In genomic region chr11:14891143-14892035, GRCh38 we compare ENCODE assay signal across 1 cellular context.
A peak's percentile ranks its signal among the peaks of the same experiment; 100 is the strongest.
TF ChIP-seq lines count a peak whose summit lies in the region.

No MANE protein-coding gene starts in this region.

TF ChIP-seq in K562, 482 proteins besides CTCF, POLR2A, EP300 and RAD21 (continued from another document and continues in another):
- TF ChIP-seq SNIP1 (IDR thresholded peaks at IDR 0.05; ENCODE audit: low read depth) (no peak; the same call in 1 of the 2 replicates), HMGXB4 (CRISPR knock-in tag; IDR thresholded peaks at IDR 0.05) (peak; percentile 77; the same call in 1 of the 2 replicates), ILK (tag; IDR thresholded peaks at IDR 0.05; ENCODE audit: borderline replicate concordance, low read depth) (no peak), KDM4B (IDR thresholded peaks at IDR 0.05; ENCODE audit: borderline replicate concordance in 2 of 2, low read depth in 1 of 2) (peak in 1 of 2 experiments; percentile 82; a peak in 2 of 4 replicates), ZNF785 (CRISPR knock-in tag; IDR thresholded peaks at IDR 0.05) (no peak), ELF2 (CRISPR knock-in tag; IDR thresholded peaks at IDR 0.05) (no peak), CSDE1 (IDR thresholded peaks at IDR 0.05) (no peak), TGIF2 (CRISPR knock-in tag; IDR thresholded peaks at IDR 0.05) (peak; percentile 78; the same call in 1 of the 2 replicates), ZNF282 (CRISPR knock-in tag; IDR thresholded peaks at IDR 0.05) (peak; percentile 11; the same call in 1 of the 2 replicates), SMARCA5 (IDR thresholded peaks at IDR 0.05) (no peak), MAFG (tag; conservative IDR thresholded peaks at IDR 0.05) (no peak), ESRRA (IDR thresholded peaks at IDR 0.05; ENCODE audit: borderline replicate concordance, low read depth) (no peak; the same call in 1 of the 2 replicates), POLR2B (IDR thresholded peaks at IDR 0.05; ENCODE audit: low read depth, partially characterized antibody) (peak; percentile 81), ZNF778 (CRISPR knock-in tag; IDR thresholded peaks at IDR 0.05) (no peak), RNF219 (CRISPR knock-in tag; IDR thresholded peaks at IDR 0.05) (0 out of 2 replicates have a peak, but pooled peaks have one; percentile 53), GABPA (tag; conservative IDR thresholded peaks at IDR 0.05; ENCODE audit: low read depth) (no peak; the same call in 1 of the 2 replicates), HDAC6 (IDR thresholded peaks at IDR 0.05; ENCODE audit: low read depth, low read length) (no peak), SRF (CRISPR knock-in tag; IDR thresholded peaks at IDR 0.05) (peak in 1 of 2 experiments; percentile 97; a peak in 1 of 4 replicates), TEAD2 (tag; IDR thresholded peaks at IDR 0.05) (no peak), BCL6 (CRISPR knock-in tag; IDR thresholded peaks at IDR 0.05) (no peak), ETV6 (IDR thresholded peaks at IDR 0.05; ENCODE audit: borderline replicate concordance in 1 of 2, low read depth in 2 of 2, low read length in 1 of 2) (no peak), ETV6 (CRISPR knock-in tag; IDR thresholded peaks at IDR 0.05; ENCODE audit: borderline replicate concordance) (no peak), SP1 (CRISPR knock-in tag; IDR thresholded peaks at IDR 0.05) (peak; percentile 53), ZNF444 (CRISPR knock-in tag; IDR thresholded peaks at IDR 0.05) (no peak), SRSF9 (IDR thresholded peaks at IDR 0.05; ENCODE audit: borderline replicate concordance, low read depth, low read length) (no peak), PTRF (tag; IDR thresholded peaks at IDR 0.05) (no peak), ZNF197 (CRISPR knock-in tag; IDR thresholded peaks at IDR 0.05; ENCODE audit: low read depth) (no peak), NR2F6 (CRISPR knock-in tag; IDR thresholded peaks at IDR 0.05) (no peak), KAT8 (IDR thresholded peaks at IDR 0.05; ENCODE audit: low read depth) (no peak), POLR2G (IDR thresholded peaks at IDR 0.05; ENCODE audit: low read depth, low read length) (peak; percentile 86), CC2D1A (IDR thresholded peaks at IDR 0.05) (no peak), MAFK (IDR thresholded peaks at IDR 0.05; ENCODE audit: low read length) (no peak), GABPB1 (CRISPR knock-in tag; IDR thresholded peaks at IDR 0.05) (peak; percentile 74), PTTG1 (tag; IDR thresholded peaks at IDR 0.05; ENCODE audit: low read depth) (no peak), USF1 (CRISPR knock-in tag; IDR thresholded peaks at IDR 0.05) (no peak; the same call in 1 of the 2 replicates), RFX5 (IDR thresholded peaks at IDR 0.05; ENCODE audit: low read depth, low read length) (no peak), RREB1 (CRISPR knock-in tag; IDR thresholded peaks at IDR 0.05) (peak; percentile 40; the same call in 1 of the 2 replicates), RB1 (IDR thresholded peaks at IDR 0.05; ENCODE audit: low read depth) (peak; percentile 67), HMGN3 (IDR thresholded peaks at IDR 0.05; ENCODE audit: borderline replicate concordance, extremely low read depth, insufficient read length, low read depth, low read length) (no peak), NCOR1 (IDR thresholded peaks at IDR 0.05) (no peak), NFATC3 (IDR thresholded peaks at IDR 0.05) (no peak)
- TF ChIP-seq, protein P1, sequence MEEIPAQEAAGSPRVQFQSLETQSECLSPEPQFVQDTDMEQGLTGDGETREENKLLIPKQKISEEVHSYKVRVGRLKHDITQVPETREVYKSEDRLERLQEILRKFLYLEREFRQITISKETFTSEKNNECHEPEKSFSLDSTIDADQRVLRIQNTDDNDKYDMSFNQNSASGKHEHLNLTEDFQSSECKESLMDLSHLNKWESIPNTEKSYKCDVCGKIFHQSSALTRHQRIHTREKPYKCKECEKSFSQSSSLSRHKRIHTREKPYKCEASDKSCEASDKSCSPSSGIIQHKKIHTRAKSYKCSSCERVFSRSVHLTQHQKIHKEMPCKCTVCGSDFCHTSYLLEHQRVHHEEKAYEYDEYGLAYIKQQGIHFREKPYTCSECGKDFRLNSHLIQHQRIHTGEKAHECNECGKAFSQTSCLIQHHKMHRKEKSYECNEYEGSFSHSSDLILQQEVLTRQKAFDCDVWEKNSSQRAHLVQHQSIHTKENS (CRISPR knock-in tag; IDR thresholded peaks at IDR 0.05), result no peak
- TF ChIP-seq, protein P2, sequence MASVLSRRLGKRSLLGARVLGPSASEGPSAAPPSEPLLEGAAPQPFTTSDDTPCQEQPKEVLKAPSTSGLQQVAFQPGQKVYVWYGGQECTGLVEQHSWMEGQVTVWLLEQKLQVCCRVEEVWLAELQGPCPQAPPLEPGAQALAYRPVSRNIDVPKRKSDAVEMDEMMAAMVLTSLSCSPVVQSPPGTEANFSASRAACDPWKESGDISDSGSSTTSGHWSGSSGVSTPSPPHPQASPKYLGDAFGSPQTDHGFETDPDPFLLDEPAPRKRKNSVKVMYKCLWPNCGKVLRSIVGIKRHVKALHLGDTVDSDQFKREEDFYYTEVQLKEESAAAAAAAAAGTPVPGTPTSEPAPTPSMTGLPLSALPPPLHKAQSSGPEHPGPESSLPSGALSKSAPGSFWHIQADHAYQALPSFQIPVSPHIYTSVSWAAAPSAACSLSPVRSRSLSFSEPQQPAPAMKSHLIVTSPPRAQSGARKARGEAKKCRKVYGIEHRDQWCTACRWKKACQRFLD (CRISPR knock-in tag; IDR thresholded peaks at IDR 0.05), result no peak; the same call in 1 of the 2 replicates
- TF ChIP-seq, protein P3, sequence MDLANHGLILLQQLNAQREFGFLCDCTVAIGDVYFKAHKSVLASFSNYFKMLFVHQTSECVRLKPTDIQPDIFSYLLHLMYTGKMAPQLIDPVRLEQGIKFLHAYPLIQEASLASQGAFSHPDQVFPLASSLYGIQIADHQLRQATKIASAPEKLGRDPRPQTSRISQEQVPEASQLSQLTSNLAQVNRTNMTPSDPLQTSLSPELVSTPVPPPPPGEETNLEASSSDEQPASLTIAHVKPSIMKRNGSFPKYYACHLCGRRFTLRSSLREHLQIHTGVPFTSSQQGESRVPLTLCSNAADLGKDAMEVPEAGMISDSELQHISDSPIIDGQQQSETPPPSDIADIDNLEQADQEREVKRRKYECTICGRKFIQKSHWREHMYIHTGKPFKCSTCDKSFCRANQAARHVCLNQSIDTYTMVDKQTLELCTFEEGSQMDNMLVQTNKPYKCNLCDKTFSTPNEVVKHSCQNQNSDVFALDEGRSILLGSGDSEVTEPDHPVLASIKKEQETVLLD (IDR thresholded peaks at IDR 0.05), result peak; percentile 93
- TF ChIP-seq, protein P4, sequence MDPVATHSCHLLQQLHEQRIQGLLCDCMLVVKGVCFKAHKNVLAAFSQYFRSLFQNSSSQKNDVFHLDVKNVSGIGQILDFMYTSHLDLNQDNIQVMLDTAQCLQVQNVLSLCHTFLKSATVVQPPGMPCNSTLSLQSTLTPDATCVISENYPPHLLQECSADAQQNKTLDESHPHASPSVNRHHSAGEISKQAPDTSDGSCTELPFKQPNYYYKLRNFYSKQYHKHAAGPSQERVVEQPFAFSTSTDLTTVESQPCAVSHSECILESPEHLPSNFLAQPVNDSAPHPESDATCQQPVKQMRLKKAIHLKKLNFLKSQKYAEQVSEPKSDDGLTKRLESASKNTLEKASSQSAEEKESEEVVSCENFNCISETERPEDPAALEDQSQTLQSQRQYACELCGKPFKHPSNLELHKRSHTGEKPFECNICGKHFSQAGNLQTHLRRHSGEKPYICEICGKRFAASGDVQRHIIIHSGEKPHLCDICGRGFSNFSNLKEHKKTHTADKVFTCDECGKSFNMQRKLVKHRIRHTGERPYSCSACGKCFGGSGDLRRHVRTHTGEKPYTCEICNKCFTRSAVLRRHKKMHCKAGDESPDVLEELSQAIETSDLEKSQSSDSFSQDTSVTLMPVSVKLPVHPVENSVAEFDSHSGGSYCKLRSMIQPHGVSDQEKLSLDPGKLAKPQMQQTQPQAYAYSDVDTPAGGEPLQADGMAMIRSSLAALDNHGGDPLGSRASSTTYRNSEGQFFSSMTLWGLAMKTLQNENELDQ (CRISPR knock-in tag; IDR thresholded peaks at IDR 0.05; ENCODE audit: borderline replicate concordance), result 0 out of 2 replicates have a peak, but pooled peaks have one; percentile 73
- TF ChIP-seq, protein P5, sequence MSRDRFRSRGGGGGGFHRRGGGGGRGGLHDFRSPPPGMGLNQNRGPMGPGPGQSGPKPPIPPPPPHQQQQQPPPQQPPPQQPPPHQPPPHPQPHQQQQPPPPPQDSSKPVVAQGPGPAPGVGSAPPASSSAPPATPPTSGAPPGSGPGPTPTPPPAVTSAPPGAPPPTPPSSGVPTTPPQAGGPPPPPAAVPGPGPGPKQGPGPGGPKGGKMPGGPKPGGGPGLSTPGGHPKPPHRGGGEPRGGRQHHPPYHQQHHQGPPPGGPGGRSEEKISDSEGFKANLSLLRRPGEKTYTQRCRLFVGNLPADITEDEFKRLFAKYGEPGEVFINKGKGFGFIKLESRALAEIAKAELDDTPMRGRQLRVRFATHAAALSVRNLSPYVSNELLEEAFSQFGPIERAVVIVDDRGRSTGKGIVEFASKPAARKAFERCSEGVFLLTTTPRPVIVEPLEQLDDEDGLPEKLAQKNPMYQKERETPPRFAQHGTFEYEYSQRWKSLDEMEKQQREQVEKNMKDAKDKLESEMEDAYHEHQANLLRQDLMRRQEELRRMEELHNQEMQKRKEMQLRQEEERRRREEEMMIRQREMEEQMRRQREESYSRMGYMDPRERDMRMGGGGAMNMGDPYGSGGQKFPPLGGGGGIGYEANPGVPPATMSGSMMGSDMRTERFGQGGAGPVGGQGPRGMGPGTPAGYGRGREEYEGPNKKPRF (IDR thresholded peaks at IDR 0.05; ENCODE audit: low read depth, low read length), result no peak
